In genomic region chr9:95048225-95049087, GRCh38 we compare ENCODE assay signal across 1 cellular context.
TF ChIP-seq lines count a peak whose summit lies in the region.

No MANE protein-coding gene starts in this region.

TF ChIP-seq in SK-N-SH treated with all-trans-retinoic acid at 6 μM for 48 hours, 23 proteins besides CTCF, POLR2A, EP300 and RAD21 (continued from another document):
- TF ChIP-seq TSHZ2 (CRISPR knock-in tag; IDR thresholded peaks at IDR 0.05) (no peak), CSDC2 (CRISPR knock-in tag; IDR thresholded peaks at IDR 0.05) (no peak), BACH2 (CRISPR knock-in tag; IDR thresholded peaks at IDR 0.05; ENCODE audit: borderline replicate concordance) (no peak), GLIS3 (CRISPR knock-in tag; IDR thresholded peaks at IDR 0.05) (no peak), ARNTL (CRISPR knock-in tag; IDR thresholded peaks at IDR 0.05; ENCODE audit: borderline replicate concordance, low read depth) (no peak)
